ENCODE assay signal across 9 cellular contexts in the genomic region with DNA sequence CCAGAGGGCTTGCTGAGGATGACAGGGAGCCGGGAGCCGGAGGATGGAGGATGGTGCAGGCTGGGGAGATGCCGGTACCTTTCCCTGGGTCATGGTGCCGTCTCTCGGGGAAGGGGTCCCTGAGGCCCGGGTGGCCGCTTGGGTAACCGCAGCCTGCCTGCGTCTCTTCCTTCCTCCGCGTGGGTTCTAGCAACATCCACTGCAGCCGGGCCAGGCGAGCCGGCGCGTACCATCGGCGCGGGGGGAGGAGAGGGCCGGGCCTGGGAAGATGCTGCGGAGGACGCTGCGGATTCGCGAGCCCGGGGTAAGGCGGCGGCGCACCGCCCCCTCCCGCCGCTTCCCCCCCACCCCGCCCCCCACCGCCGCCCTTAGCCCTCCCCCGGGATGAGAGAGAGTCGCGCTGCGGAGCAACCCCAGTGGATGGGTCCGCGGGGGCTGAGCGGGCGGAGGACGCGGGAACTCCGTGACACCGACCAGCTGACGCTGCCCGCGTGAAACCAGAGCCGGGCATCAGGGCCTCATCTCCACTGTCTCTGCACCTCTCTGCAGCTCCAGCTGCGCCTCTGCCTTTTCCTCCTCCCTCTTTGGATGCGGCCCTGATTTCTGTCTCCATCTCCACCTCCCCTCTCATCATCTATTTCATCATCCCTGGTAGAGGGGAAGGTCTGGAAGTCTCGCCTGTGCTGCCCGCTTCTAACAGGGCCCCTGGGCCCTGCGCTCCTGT. TPM values are rescaled to one million over a fixed set of nuclear protein-coding genes. Genes with fewer than 3 reads are reported as not detected.
DNase-seq lines count a peak whose midpoint lies in the region; ATAC-seq and TF ChIP-seq lines count a peak whose summit lies in the region.
"Had no signal": no experiment of that assay in that cellular context is flagged by ENCODE, and none has a peak within 500 bp of the region (broad histone marks: within the 10 kb centered on the region; RNA-seq: fewer than 3 reads in every experiment).

A gene (minus strand): TSS at position 201 of the 724 bp plus-strand sequence. CDS start 108 bp downstream, at position 93.

- no peaks in the 10 kb centered on the region for H3K36me3 Mint-ChIP-seq in central memory CD8-positive, alpha-beta T cell (ENCODE audit: insufficient read depth)

- H3K27ac ChIP-seq in left lung = no peak within 1 kb of the TSS
- H3K27ac ChIP-seq: A549 had no signal

- H3K4me3 Mint-ChIP-seq in central memory CD8-positive, alpha-beta T cell = peak within 1 kb of the TSS; percentile 76

- H3K4me1 Mint-ChIP-seq in central memory CD8-positive, alpha-beta T cell = peaks cover 13% of the 10 kb centered on the region

- H3K27me3 Mint-ChIP-seq in central memory CD8-positive, alpha-beta T cell = peaks cover 20% of the 10 kb centered on the region

- intact Hi-C loops in left lung (cut with DNase I) = no loop called here

- peaks cover 6 to 50% of the 10 kb centered on the region in 2 donors for H3K27me3 ChIP-seq in left lung

- H3K9me3 Mint-ChIP-seq in central memory CD8-positive, alpha-beta T cell = no peaks in the 10 kb centered on the region

- H3K4me1 ChIP-seq in left lung = peaks cover 0 to 8% of the 10 kb centered on the region in 2 donors
- H3K4me1 ChIP-seq: A549 had no signal

- ATAC-seq in central memory CD8-positive, alpha-beta T cell (replicated peaks; ENCODE audit: extremely low read depth, poor library complexity, severe bottlenecking) = peak; percentile 73
- ATAC-seq in left lung (peak; percentile 71), GM18858 (IDR thresholded peaks at IDR 0.05; ENCODE audit: unreplicated experiment) (no peak), HG02973 (IDR thresholded peaks at IDR 0.05; ENCODE audit: unreplicated experiment) (no peak)
- ATAC-seq: A549 had no signal

- no peaks in the 10 kb centered on the region for H3K36me3 ChIP-seq in left lung

- H3K27ac Mint-ChIP-seq in central memory CD8-positive, alpha-beta T cell (ENCODE audit: low read depth) = peak within 1 kb of the TSS; percentile 56

- H3K9me3 ChIP-seq in left lung = no peaks in the 10 kb centered on the region
- H3K9me3 ChIP-seq: A549 had no signal

- peak; percentile 53 for DNase-seq in DMS53 (lab: John Stamatoyannopoulos, UW)
- no peak for DNase-seq in DMS53 treated with DMSO at 0.1 percent for 48 hours (lab: John Stamatoyannopoulos, UW; ENCODE audit: unreplicated experiment)
- DNase-seq in central memory CD8-positive, alpha-beta T cell (ENCODE audit: low spot score in 2 of 2) = peak in 1 of 2 donors; percentile 22
- peak; percentile 47 to 82 for DNase-seq in left lung
- DNase-seq in stimulated activated CD4-positive, alpha-beta T cell treated with anti-CD3 and anti-CD28 coated beads, TNF-alpha, amount 100 ng/mL, for 4 hours (ENCODE audit: low read depth in 3 of 3) = peak; percentile 6 to 27 (median 24)

- peak within 1 kb of the TSS; percentile 27; the same call in 1 of the 2 replicates for H3K4me3 ChIP-seq in WI38 (ENCODE audit: low read depth, low read length)
- H3K4me3 ChIP-seq in left lung = peak within 1 kb of the TSS in 1 of 2 donors; percentile 3
- H3K4me3 ChIP-seq: A549 had no signal

- no peak for TF ChIP-seq CTCF in WI38 (IDR thresholded peaks at IDR 0.05; ENCODE audit: low read depth, low read length)
- no peak for TF ChIP-seq CTCF in left lung (IDR thresholded peaks at IDR 0.05)

RNA-seq across cellular contexts. Expression of the gene that starts here (rescaled TPM):
- total RNA-seq in left lung = 1 to 10 TPM; 1.7 to 1.8 TPM

Comparison
In these comparisons a context has a peak if more than half of its experiments do, and no peak if none do; other contexts are left out.
1. ATAC-seq: peak in central memory CD8-positive, alpha-beta T cell (single experiment) and left lung (single experiment); none in GM18858 (single experiment) and HG02973 (single experiment).